ENCODE assay signal across 1 cellular context in the genomic region with DNA sequence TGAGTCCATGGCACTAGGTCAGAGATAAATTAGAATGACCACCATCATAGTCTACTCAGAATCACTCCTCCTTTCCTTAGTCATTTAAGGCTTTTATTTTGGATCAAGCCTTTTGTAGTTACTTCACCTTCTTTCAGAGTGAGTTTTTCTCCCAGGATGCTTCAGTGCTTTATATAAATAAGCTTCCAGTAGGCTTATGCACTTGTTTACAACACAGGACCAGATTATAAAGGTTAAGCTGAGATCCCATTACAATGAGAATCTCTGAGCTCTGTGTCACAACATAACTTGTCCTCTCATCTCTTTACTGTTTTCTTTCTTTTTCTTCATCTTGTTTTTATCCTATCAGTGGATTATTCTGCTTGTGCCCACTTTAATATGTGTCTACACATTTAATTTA.
TF ChIP-seq lines count a peak whose summit lies in the region.

No MANE protein-coding gene starts in this region.

TF ChIP-seq in IMR-90, 13 proteins besides CTCF, POLR2A, EP300 and RAD21:
- TF ChIP-seq BHLHE40 (IDR thresholded peaks at IDR 0.05; ENCODE audit: low read depth, low read length): no peak
- TF ChIP-seq MAFK (IDR thresholded peaks at IDR 0.05; ENCODE audit: low read depth, low read length): no peak
- TF ChIP-seq CEBPB (IDR thresholded peaks at IDR 0.05; ENCODE audit: low read depth, low read length): 0 out of 2 replicates have a peak, but pooled peaks have one; percentile 4
- no peak for TF ChIP-seq MAZ (IDR thresholded peaks at IDR 0.05; ENCODE audit: borderline replicate concordance, low read depth, low read length)
